Comparison of ENCODE assay signal across 2 cellular contexts in the genomic region with DNA sequence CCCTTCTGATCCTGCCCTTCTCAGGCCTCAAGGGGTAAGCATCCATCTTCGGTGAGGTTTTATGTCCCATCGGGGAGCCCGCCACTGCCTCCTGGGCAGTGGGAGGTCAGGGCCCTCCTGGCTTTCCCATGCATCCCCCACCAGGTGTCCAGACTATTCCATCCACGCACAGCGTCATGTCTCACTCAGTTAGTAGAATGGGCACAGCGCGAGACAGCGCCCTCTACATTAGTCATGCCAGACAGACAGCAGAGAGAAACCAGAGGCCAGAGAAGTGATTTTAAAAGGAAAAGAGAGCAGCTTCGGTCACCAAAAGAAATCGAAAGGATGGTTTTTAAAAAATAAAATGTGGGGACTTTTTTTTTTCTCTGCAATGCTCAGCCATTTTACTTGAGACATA.
TF ChIP-seq lines count a peak whose summit lies in the region.

No MANE protein-coding gene starts in this region.

TF ChIP-seq in SK-N-SH, 30 proteins besides CTCF, POLR2A, EP300 and RAD21 (continued from another document):
- TF ChIP-seq USF2 (IDR thresholded peaks at IDR 0.05; ENCODE audit: borderline replicate concordance, low read depth, low read length) (no peak), TAF1 (IDR thresholded peaks at IDR 0.05; ENCODE audit: borderline replicate concordance, low read depth, low read length) (no peak), TEAD4 (IDR thresholded peaks at IDR 0.05; ENCODE audit: borderline replicate concordance, insufficient read depth) (no peak), FOXJ3 (CRISPR knock-in tag; IDR thresholded peaks at IDR 0.05) (no peak)

TF ChIP-seq in SK-N-SH treated with all-trans-retinoic acid at 6 μM for 48 hours, 23 proteins besides CTCF, POLR2A, EP300 and RAD21 (continued from another document):
- TF ChIP-seq, protein P1, sequence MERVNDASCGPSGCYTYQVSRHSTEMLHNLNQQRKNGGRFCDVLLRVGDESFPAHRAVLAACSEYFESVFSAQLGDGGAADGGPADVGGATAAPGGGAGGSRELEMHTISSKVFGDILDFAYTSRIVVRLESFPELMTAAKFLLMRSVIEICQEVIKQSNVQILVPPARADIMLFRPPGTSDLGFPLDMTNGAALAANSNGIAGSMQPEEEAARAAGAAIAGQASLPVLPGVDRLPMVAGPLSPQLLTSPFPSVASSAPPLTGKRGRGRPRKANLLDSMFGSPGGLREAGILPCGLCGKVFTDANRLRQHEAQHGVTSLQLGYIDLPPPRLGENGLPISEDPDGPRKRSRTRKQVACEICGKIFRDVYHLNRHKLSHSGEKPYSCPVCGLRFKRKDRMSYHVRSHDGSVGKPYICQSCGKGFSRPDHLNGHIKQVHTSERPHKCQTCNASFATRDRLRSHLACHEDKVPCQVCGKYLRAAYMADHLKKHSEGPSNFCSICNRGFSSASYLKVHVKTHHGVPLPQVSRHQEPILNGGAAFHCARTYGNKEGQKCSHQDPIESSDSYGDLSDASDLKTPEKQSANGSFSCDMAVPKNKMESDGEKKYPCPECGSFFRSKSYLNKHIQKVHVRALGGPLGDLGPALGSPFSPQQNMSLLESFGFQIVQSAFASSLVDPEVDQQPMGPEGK (CRISPR knock-in tag; IDR thresholded peaks at IDR 0.05; ENCODE audit: borderline replicate concordance) = no peak
- no peak for TF ChIP-seq TCF4 (CRISPR knock-in tag; IDR thresholded peaks at IDR 0.05; ENCODE audit: borderline replicate concordance)
- TF ChIP-seq CSDC2 (CRISPR knock-in tag; IDR thresholded peaks at IDR 0.05) = no peak
- no peak for TF ChIP-seq ZNF565 (CRISPR knock-in tag; conservative IDR thresholded peaks at IDR 0.05; ENCODE audit: low read depth)
- TF ChIP-seq SNAI2 (CRISPR knock-in tag; IDR thresholded peaks at IDR 0.05) = no peak
- no peak for TF ChIP-seq OSR1 (CRISPR knock-in tag; IDR thresholded peaks at IDR 0.05)
- TF ChIP-seq POU6F1 (CRISPR knock-in tag; IDR thresholded peaks at IDR 0.05; ENCODE audit: borderline replicate concordance, low read depth) = no peak
